Comparison of ENCODE assay signal across 8 cellular contexts in the genomic region with DNA sequence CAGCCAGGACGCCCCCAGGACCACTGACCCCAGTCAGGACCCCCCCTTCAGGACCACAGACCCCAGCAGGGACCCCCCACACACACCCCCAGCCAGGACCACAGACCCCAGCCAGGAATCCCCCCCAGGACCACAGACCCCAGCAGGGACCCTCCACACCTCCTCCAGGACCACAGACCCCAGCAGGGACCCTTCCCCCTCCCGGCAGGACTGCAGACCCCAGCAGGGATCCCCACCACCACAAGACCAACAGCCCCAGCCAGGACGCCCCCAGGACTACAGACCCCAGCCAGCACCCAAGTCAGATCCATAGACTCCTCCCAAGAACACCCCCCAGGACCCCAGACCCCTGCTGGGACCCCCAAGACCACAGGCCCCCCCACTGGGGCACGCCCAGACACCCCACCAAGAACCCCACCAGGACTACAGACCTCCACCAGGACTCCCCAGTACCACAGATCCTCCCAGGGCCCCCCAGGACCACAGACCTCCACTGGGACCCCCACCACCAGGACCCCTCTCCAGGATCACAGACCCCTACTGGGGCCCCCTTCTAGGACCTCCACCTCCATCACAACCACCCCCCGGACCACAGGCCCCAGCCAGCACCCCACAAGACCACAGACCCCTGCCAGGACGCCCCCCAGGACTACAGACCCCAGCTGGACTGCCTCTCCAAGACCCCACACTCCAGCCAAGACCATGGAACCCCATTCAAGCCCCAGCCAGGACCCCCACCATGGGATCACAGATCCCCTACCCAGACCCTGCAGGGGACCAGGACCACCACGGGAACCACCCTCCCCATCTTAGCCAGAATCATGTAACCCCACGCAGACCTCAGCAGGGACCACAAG. TPM values are rescaled to one million over a fixed set of nuclear protein-coding genes. Genes with fewer than 3 reads are reported as not detected.
DNase-seq lines count a peak whose midpoint lies in the region; ATAC-seq and TF ChIP-seq lines count a peak whose summit lies in the region.

No MANE protein-coding gene starts in this region.

- H3K27ac Mint-ChIP-seq in activated naive CD4-positive, alpha-beta T cell treated with anti-CD3 and anti-CD28 coated beads, Interleukin-2, amount 50 U/mL, for 24 hours: peak overlapping the region; percentile 80
- peak overlapping the region; percentile 93 for H3K27ac Mint-ChIP-seq in type B pancreatic cell

- peaks cover 27% of the 10 kb centered on the region for H3K4me1 Mint-ChIP-seq in activated naive CD4-positive, alpha-beta T cell treated with anti-CD3 and anti-CD28 coated beads, Interleukin-2, amount 50 U/mL, for 24 hours
- peaks cover 18% of the 10 kb centered on the region for H3K4me1 Mint-ChIP-seq in type B pancreatic cell (ENCODE audit: unreplicated experiment)

- peak overlapping the region; percentile 84 to 99 for H3K4me3 ChIP-seq in ascending aorta
- peak overlapping the region in 1 of 3 donors; percentile 84 for H3K4me3 ChIP-seq in liver (ENCODE audit: low read depth in 1 of 3, low read length in 3 of 3)

- ATAC-seq in GM19035 (IDR thresholded peaks at IDR 0.05; ENCODE audit: unreplicated experiment) (no peak), GM19397 (IDR thresholded peaks at IDR 0.05; ENCODE audit: unreplicated experiment) (no peak)

- no peaks in the 10 kb centered on the region for H3K36me3 ChIP-seq in ascending aorta
- no peaks in the 10 kb centered on the region for H3K36me3 ChIP-seq in liver (ENCODE audit: control insufficient read depth in 4 of 4, insufficient read depth in 3 of 4, low read depth in 1 of 4, low read length in 3 of 4)

- intact Hi-C loops in ascending aorta (cut with DNase I): loop anchor here (5.0 to 10.0 kb wide), 4 partner anchors 106 to 1049 kb away; partner anchors contain the start of genes ASMTL and CD99

- H3K9me3 ChIP-seq in ascending aorta: no peaks in the 10 kb centered on the region
- H3K9me3 ChIP-seq in liver (ENCODE audit: control insufficient read depth in 4 of 4, low read length in 3 of 4): no peaks in the 10 kb centered on the region

- H3K9ac ChIP-seq in liver (ENCODE audit: low read depth in 1 of 2, low read length in 2 of 2): no peak overlapping the region

- no peak for DNase-seq in activated naive CD4-positive, alpha-beta T cell treated with Interleukin-2 at 50 U/mL for 16 hours
- DNase-seq in ascending aorta (ENCODE audit: low spot score in 2 of 2) (no peak), type B pancreatic cell (ENCODE audit: extremely low spot score, unreplicated experiment) (no peak), inferior parietal cortex (ENCODE audit: extremely low spot score) (no peak)

- H3K27me3 ChIP-seq in ascending aorta (no peaks in the 10 kb centered on the region), liver (ENCODE audit: control insufficient read depth in 4 of 4, insufficient read depth in 4 of 4, low read length in 3 of 4) (no peaks in the 10 kb centered on the region)

- WGBS in liver: 81% methylated on average over 8 of the region's 8 CpGs

- no peaks in the 10 kb centered on the region for H3K27me3 Mint-ChIP-seq in activated naive CD4-positive, alpha-beta T cell treated with anti-CD3 and anti-CD28 coated beads, Interleukin-2, amount 50 U/mL, for 24 hours
- no peaks in the 10 kb centered on the region for H3K27me3 Mint-ChIP-seq in type B pancreatic cell

- TF ChIP-seq CTCF in ascending aorta (IDR thresholded peaks at IDR 0.05) (no peak), liver (IDR thresholded peaks at IDR 0.05; ENCODE audit: low read depth, low read length, missing input control) (no peak), type B pancreatic cell (conservative IDR thresholded peaks at IDR 0.05) (no peak)

- H3K27ac ChIP-seq in ascending aorta (peak overlapping the region in 1 of 2 donors; percentile 91), liver (ENCODE audit: low read depth in 1 of 2, low read length in 2 of 2) (peak overlapping the region; percentile 60 to 97)

- TF ChIP-seq RAD21 in liver (IDR thresholded peaks at IDR 0.05): no peak

- H3K4me3 Mint-ChIP-seq in activated naive CD4-positive, alpha-beta T cell treated with anti-CD3 and anti-CD28 coated beads, Interleukin-2, amount 50 U/mL, for 24 hours: peak overlapping the region; percentile 63
- peak overlapping the region; percentile 48 for H3K4me3 Mint-ChIP-seq in type B pancreatic cell

- no peaks in the 10 kb centered on the region for H3K36me3 Mint-ChIP-seq in activated naive CD4-positive, alpha-beta T cell treated with anti-CD3 and anti-CD28 coated beads, Interleukin-2, amount 50 U/mL, for 24 hours
- H3K36me3 Mint-ChIP-seq in type B pancreatic cell: peaks cover 4% of the 10 kb centered on the region

- no peaks in the 10 kb centered on the region for H3K9me3 Mint-ChIP-seq in activated naive CD4-positive, alpha-beta T cell treated with anti-CD3 and anti-CD28 coated beads, Interleukin-2, amount 50 U/mL, for 24 hours
- H3K9me3 Mint-ChIP-seq in type B pancreatic cell: no peaks in the 10 kb centered on the region

- H3K4me1 ChIP-seq in ascending aorta (peaks cover 7 to 24% of the 10 kb centered on the region in 2 donors), liver (ENCODE audit: control insufficient read depth in 4 of 4, insufficient read depth in 4 of 4, low read length in 3 of 4) (peaks cover 11 to 25% (median 22%) of the 10 kb centered on the region in 4 donors)

TF ChIP-seq in liver, 16 proteins besides CTCF, POLR2A, EP300 and RAD21:
- TF ChIP-seq YY1 (IDR thresholded peaks at IDR 0.05) (no peak), EGR1 (IDR thresholded peaks at IDR 0.05; ENCODE audit: low read depth in 2 of 2) (no peak), ATF3 (IDR thresholded peaks at IDR 0.05) (no peak), RXRA (IDR thresholded peaks at IDR 0.05) (no peak), FOXA2 (IDR thresholded peaks at IDR 0.05) (no peak)

RNA-seq across cellular contexts. Expression of gene DHRSX, which starts 0.7 kb away (rescaled TPM):
- 13.4 TPM for total RNA-seq in ascending aorta
- 10 to 100 TPM; 19.3 to 27.3 TPM for total RNA-seq in liver
- 10 to 100 TPM; 17.2 to 35.2 TPM for polyA plus RNA-seq in liver
- 21.0 and 34.2 TPM in 2 replicates for total RNA-seq in type B pancreatic cell (ENCODE audit: low replicate concordance)

RNA-seq across cellular contexts. Expression of gene ZBED1, which starts 0.7 kb away (rescaled TPM):
- 34.6 TPM for total RNA-seq in ascending aorta
- total RNA-seq in liver: 10 to 100 TPM; 28.7 to 49.0 TPM
- polyA plus RNA-seq in liver: 10 to 100 TPM; 15.9 to 25.1 TPM
- 29.3 and 42.0 TPM in 2 replicates for total RNA-seq in type B pancreatic cell (ENCODE audit: low replicate concordance)
